ENCODE assay signal across 15 cellular contexts in genomic region chr2:173459363-173459762, GRCh38.
"Had no signal": no experiment of that assay in that cellular context is flagged by ENCODE, and none has a peak within 500 bp of the region (broad histone marks: within the 10 kb centered on the region; RNA-seq: fewer than 3 reads in every experiment).

No MANE protein-coding gene starts in this region.

- DNase-seq: activated CD4-positive, alpha-beta T cell treated with anti-CD3 and anti-CD28 coated beads for 48 hours; activated naive CD4-positive, alpha-beta T cell treated with anti-CD3 and anti-CD28 coated beads for 36 hours; effector memory CD8-positive, alpha-beta T cell; glutamatergic neuron; immature natural killer cell; left cardiac atrium; nephron progenitor cell; pancreas; T-cell; thyroid gland had no signal

- H3K4me1 Mint-ChIP-seq: immature natural killer cell, T-cell had no signal

- H3K4me3 ChIP-seq: pancreas, right atrium auricular region, smooth muscle cell, thyroid gland, vagina had no signal

- H3K27ac ChIP-seq: pancreas, right atrium auricular region, thyroid gland, vagina had no signal

- H3K27ac Mint-ChIP-seq: activated naive CD4-positive, alpha-beta T cell treated with anti-CD3 and anti-CD28 coated beads for 36 hours; dendritic cell treated with granulocyte-macrophage colony-stimulating factor and Interleukin-4, amounts not matched to agents 40 ng/mL and 50 ng/mL, for 4 days; effector memory CD8-positive, alpha-beta T cell; immature natural killer cell; nephron progenitor cell; T-cell; WTC11 had no signal

- H3K27me3 ChIP-seq: pancreas, right atrium auricular region, thyroid gland, vagina had no signal

- H3K36me3 ChIP-seq: pancreas, right atrium auricular region, thyroid gland, vagina had no signal

- H3K9me3 Mint-ChIP-seq: activated naive CD4-positive, alpha-beta T cell treated with anti-CD3 and anti-CD28 coated beads for 36 hours; dendritic cell treated with granulocyte-macrophage colony-stimulating factor and Interleukin-4, amounts not matched to agents 40 ng/mL and 50 ng/mL, for 4 days; effector memory CD8-positive, alpha-beta T cell; nephron progenitor cell; T-cell had no signal

- H3K4me3 Mint-ChIP-seq: activated naive CD4-positive, alpha-beta T cell treated with anti-CD3 and anti-CD28 coated beads for 36 hours; dendritic cell treated with granulocyte-macrophage colony-stimulating factor and Interleukin-4, amounts not matched to agents 40 ng/mL and 50 ng/mL, for 4 days; effector memory CD8-positive, alpha-beta T cell; immature natural killer cell; nephron progenitor cell; T-cell; WTC11 had no signal

- H3K36me3 Mint-ChIP-seq: immature natural killer cell, T-cell, WTC11 had no signal

- H3K4me1 ChIP-seq: pancreas, right atrium auricular region, thyroid gland, vagina had no signal

- ATAC-seq: effector memory CD8-positive, alpha-beta T cell; left cardiac atrium; pancreas; T-cell; WTC11 had no signal

- H3K9me3 ChIP-seq: pancreas, right atrium auricular region, thyroid gland, vagina had no signal
